In the genomic region with DNA sequence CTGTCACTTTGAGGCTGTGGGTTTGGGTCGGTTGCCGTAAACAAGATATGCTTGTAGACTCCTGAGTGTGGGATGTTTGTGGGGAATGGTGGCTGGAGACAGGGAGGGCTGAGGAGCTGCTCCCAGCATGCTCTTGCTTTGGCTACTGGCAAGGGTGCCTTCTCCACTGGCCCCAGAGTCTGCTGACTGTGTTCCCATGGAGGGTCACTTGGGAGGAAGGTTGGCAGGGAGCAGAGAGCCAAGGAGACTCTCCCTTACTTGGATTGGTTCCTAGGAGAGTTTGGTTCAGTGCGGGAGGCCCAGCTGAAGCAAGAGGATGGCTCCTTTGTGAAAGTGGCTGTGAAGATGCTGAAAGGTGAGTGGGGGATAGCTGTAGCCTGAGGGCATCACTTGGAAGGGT, we compare ENCODE assay signal across 22 cellular contexts.
"Had no signal": no experiment of that assay in that cellular context is flagged by ENCODE, and none has a peak within 500 bp of the region (broad histone marks: within the 10 kb centered on the region; RNA-seq: fewer than 3 reads in every experiment).

No MANE protein-coding gene starts in this region.

- H3K9me3 ChIP-seq: adrenal gland, colonic mucosa, heart left ventricle, mucosa of descending colon, right lobe of liver, stomach, upper lobe of left lung had no signal

- H3K4me3 ChIP-seq: adrenal gland, colonic mucosa, heart left ventricle, mucosa of descending colon, right lobe of liver, skin epidermis, stomach, upper lobe of left lung had no signal

- H3K9ac ChIP-seq: parathyroid adenoma had no signal

- H2AFZ ChIP-seq: parathyroid adenoma had no signal

- H3K27ac ChIP-seq: adrenal gland, colonic mucosa, epithelial cell of prostate, heart left ventricle, parathyroid adenoma, right lobe of liver, skin epidermis, stomach, upper lobe of left lung had no signal

- ATAC-seq: activated naive CD4-positive, alpha-beta T cell treated with anti-CD3 and anti-CD28 coated beads, Interleukin-2, amount 50 U/mL, for 72 hours; activated T-helper 17 cell treated with anti-CD3 and anti-CD28 coated beads, Interleukin-2, amount 50 U/mL, for 72 hours; heart left ventricle; left colon; mucosa of descending colon; right lobe of liver; stimulated activated memory B cell treated with anti-CD40 and anti-IgM and Interleukin-4, amounts not matched to agents 10 μg/mL and 1 μg/mL and 100 μg/mL, for 72 hours had no signal

- H3K79me2 ChIP-seq: parathyroid adenoma had no signal

- DNase-seq: activated CD4-positive, alpha-beta T cell treated with anti-CD3 and anti-CD28 coated beads for 1 hour; activated CD8-positive, alpha-beta memory T cell treated with anti-CD3 and anti-CD28 coated beads for 24 hours; activated CD8-positive, alpha-beta memory T cell treated with anti-CD3 and anti-CD28 coated beads, Interleukin-2, amount 50 U/mL, for 4 hours; activated T-cell treated with anti-CD3 and anti-CD28 coated beads, Interleukin-2, amount 50 U/mL, for 24 hours; adrenal gland; central memory CD4-positive, alpha-beta T cell; colonic mucosa; heart left ventricle; left colon; mesenchymal stem cell; right lobe of liver; stimulated activated CD4-positive, alpha-beta T cell treated with anti-CD3 and anti-CD28 coated beads, Interleukin-2, amount 100 ng/mL, for 24 hours; stomach; T-helper 9 cell; upper lobe of left lung had no signal

- H3K36me3 ChIP-seq: adrenal gland, colonic mucosa, heart left ventricle, right lobe of liver had no signal

- H3K27me3 Mint-ChIP-seq: activated T-cell treated with anti-CD3 and anti-CD28 coated beads, Interleukin-2, amount 50 U/mL, for 24 hours; activated T-helper 17 cell treated with anti-CD3 and anti-CD28 coated beads, Interleukin-2, amount 50 U/mL, for 72 hours had no signal

- H3K9me3 Mint-ChIP-seq: activated naive CD4-positive, alpha-beta T cell treated with anti-CD3 and anti-CD28 coated beads, Interleukin-2, amount 50 U/mL, for 72 hours; activated T-cell treated with anti-CD3 and anti-CD28 coated beads, Interleukin-2, amount 50 U/mL, for 24 hours; activated T-helper 17 cell treated with anti-CD3 and anti-CD28 coated beads, Interleukin-2, amount 50 U/mL, for 72 hours; stimulated activated memory B cell treated with anti-CD40 and anti-IgM and Interleukin-4, amounts not matched to agents 10 μg/mL and 1 μg/mL and 100 μg/mL, for 72 hours had no signal

- H3K36me3 Mint-ChIP-seq: activated naive CD4-positive, alpha-beta T cell treated with anti-CD3 and anti-CD28 coated beads, Interleukin-2, amount 50 U/mL, for 72 hours; stimulated activated memory B cell treated with anti-CD40 and anti-IgM and Interleukin-4, amounts not matched to agents 10 μg/mL and 1 μg/mL and 100 μg/mL, for 72 hours had no signal

- H3K27ac Mint-ChIP-seq: activated naive CD4-positive, alpha-beta T cell treated with anti-CD3 and anti-CD28 coated beads, Interleukin-2, amount 50 U/mL, for 72 hours; activated T-cell treated with anti-CD3 and anti-CD28 coated beads, Interleukin-2, amount 50 U/mL, for 24 hours; activated T-helper 17 cell treated with anti-CD3 and anti-CD28 coated beads, Interleukin-2, amount 50 U/mL, for 72 hours; stimulated activated memory B cell treated with anti-CD40 and anti-IgM and Interleukin-4, amounts not matched to agents 10 μg/mL and 1 μg/mL and 100 μg/mL, for 72 hours had no signal

- H3K4me1 Mint-ChIP-seq: activated T-helper 17 cell treated with anti-CD3 and anti-CD28 coated beads, Interleukin-2, amount 50 U/mL, for 72 hours; stimulated activated memory B cell treated with anti-CD40 and anti-IgM and Interleukin-4, amounts not matched to agents 10 μg/mL and 1 μg/mL and 100 μg/mL, for 72 hours had no signal

- H3K27me3 ChIP-seq: adrenal gland, colonic mucosa, heart left ventricle, right lobe of liver, stomach, upper lobe of left lung had no signal

- H3K4me1 ChIP-seq: adrenal gland, colonic mucosa, parathyroid adenoma, right lobe of liver had no signal

- H3K4me3 Mint-ChIP-seq: activated T-cell treated with anti-CD3 and anti-CD28 coated beads, Interleukin-2, amount 50 U/mL, for 24 hours; activated T-helper 17 cell treated with anti-CD3 and anti-CD28 coated beads, Interleukin-2, amount 50 U/mL, for 72 hours; stimulated activated memory B cell treated with anti-CD40 and anti-IgM and Interleukin-4, amounts not matched to agents 10 μg/mL and 1 μg/mL and 100 μg/mL, for 72 hours had no signal
